Comparison of ENCODE assay signal across 24 cellular contexts in genomic region chr1:9768983-9769382, GRCh38.
"Had no signal": no experiment of that assay in that cellular context is flagged by ENCODE, and none has a peak within 500 bp of the region (broad histone marks: within the 10 kb centered on the region; RNA-seq: fewer than 3 reads in every experiment).

No MANE protein-coding gene starts in this region.

- H3K4me1 ChIP-seq: thyroid gland, upper lobe of right lung had no signal

- FAIRE-seq: endometrium, frontal cortex, small intestine had no signal

- H3K4me2 ChIP-seq: hepatocyte had no signal

- H3K4me3 ChIP-seq: hepatocyte, ovary, stomach, thyroid gland, upper lobe of right lung had no signal

- H3K27me3 ChIP-seq: hepatocyte, neutrophil, ovary, stomach, thyroid gland, upper lobe of right lung had no signal

- H3K27ac ChIP-seq: hepatocyte, neutrophil, ovary, thyroid gland, upper lobe of right lung, VCaP had no signal

- H3K9me3 ChIP-seq: neutrophil, ovary, stomach, thyroid gland, upper lobe of right lung had no signal

- H2AFZ ChIP-seq: hepatocyte had no signal

- H3K36me3 ChIP-seq: neutrophil, ovary had no signal

- DNase-seq: activated CD4-positive, alpha-beta T cell treated with anti-CD3 and anti-CD28 coated beads, Interleukin-2, amount 10 ng/mL, durations not matched to agents 7 days and 5 days; activated CD4-positive, CD25-positive, alpha-beta regulatory T cell treated with anti-CD3 and anti-CD28 coated beads, Interleukin-2, amount 50 U/mL, for 72 hours; activated CD8-positive, alpha-beta memory T cell treated with anti-CD3 and anti-CD28 coated beads, Interleukin-2, amount 50 U/mL, for 48 hours; activated naive CD8-positive, alpha-beta T cell treated with anti-CD3 and anti-CD28 coated beads, Interleukin-2, amount 50 U/mL, for 24 hours; activated T-cell treated with anti-CD3 and anti-CD28 coated beads, Interleukin-2, amount 50 U/mL, for 48 hours; dermis blood vessel endothelial cell; effector CD4-positive, alpha-beta T cell; islet precursor cell; left cardiac atrium; left ventricle myocardium superior; mammary epithelial cell; naive B cell; nephron progenitor cell; ovary; stimulated activated naive B cell treated with anti-CD40 and anti-IgM and Interleukin-4, amounts not matched to agents 10 μg/mL and 1 μg/mL and 100 μg/mL, for 72 hours; stomach; thyroid gland; upper lobe of right lung had no signal
